15 cellular contexts compared by ENCODE assay signal in genomic region chr5:103346162-103346748, GRCh38.
DNase-seq lines count a peak whose midpoint lies in the region; ATAC-seq, FAIRE-seq and TF ChIP-seq lines count a peak whose summit lies in the region.
"Had no signal": no experiment of that assay in that cellular context is flagged by ENCODE, and none has a peak within 500 bp of the region (broad histone marks: within the 10 kb centered on the region; RNA-seq: fewer than 3 reads in every experiment).

No MANE protein-coding gene starts in this region.

- DNase-seq in endothelial cell of umbilical vein (ENCODE audit: low read depth, low spot score): peak; percentile 2
- peak; percentile 85 for DNase-seq in islet precursor cell
- no peak for DNase-seq in smooth muscle cell (lab: John Stamatoyannopoulos, UW; ENCODE audit: unreplicated experiment)
- DNase-seq in NCI-H1694 treated with DMSO at 0.1 percent for 48 hours (lab: John Stamatoyannopoulos, UW): no peak
- DNase-seq in midbrain (lab: John Stamatoyannopoulos, UW): no peak
- DNase-seq: AML-193, Kasumi-1, NCI-H2029, NCI-H226, NCI-H69 had no signal

- no peaks in the 10 kb centered on the region for H3K27me3 ChIP-seq in endothelial cell of umbilical vein (ENCODE audit: control insufficient read depth in 2 of 2, insufficient read depth in 2 of 2, low read length in 2 of 2)
- H3K27me3 ChIP-seq in smooth muscle cell (ENCODE audit: low read depth): no peaks in the 10 kb centered on the region
- H3K27me3 ChIP-seq: SJSA1 had no signal

- intact Hi-C loops in endothelial cell of umbilical vein (cut with micrococcal nuclease): loop anchor here (2.0 kb wide), 1 partner anchor 71 kb away; no protein-coding TSS in a partner anchor

- ATAC-seq in HG03342 (IDR thresholded peaks at IDR 0.05; ENCODE audit: unreplicated experiment): no peak

- BruUV-seq in endothelial cell of umbilical vein (replicated peaks; lab: Mats Ljungman, UMichigan): no TSS peak

- H3K79me2 ChIP-seq in endothelial cell of umbilical vein (ENCODE audit: control insufficient read depth, insufficient read depth, low read length): no peaks in the 10 kb centered on the region
- H3K79me2 ChIP-seq in smooth muscle cell (ENCODE audit: low read depth): no peaks in the 10 kb centered on the region

- H3K36me3 ChIP-seq in HEK293 (ENCODE audit: control insufficient read depth in 2 of 2, insufficient read depth in 1 of 2, low read length in 2 of 2) (no peaks in the 10 kb centered on the region), endothelial cell of umbilical vein (ENCODE audit: control insufficient read depth in 2 of 2, extremely low read depth in 1 of 2, insufficient read depth in 2 of 2, low read length in 2 of 2) (no peaks in the 10 kb centered on the region), smooth muscle cell (ENCODE audit: low read depth) (no peaks in the 10 kb centered on the region)
- H3K36me3 ChIP-seq: SJSA1 had no signal

- POLR2A ChIA-PET in HEK293 (lab: Yijun Ruan, JAX) (no interaction called here), endothelial cell of umbilical vein (lab: Charles Lee) (no interaction called here)

- no peaks in the 10 kb centered on the region for H3K9me1 ChIP-seq in endothelial cell of umbilical vein (replicated peaks; ENCODE audit: control insufficient read depth, extremely low read depth, insufficient read depth, low read length)

- H3K4me3 ChIP-seq in HEK293 (ENCODE audit: low read depth, low read length): no peak overlapping the region
- no peak overlapping the region for H3K4me3 ChIP-seq in endothelial cell of umbilical vein (replicated peaks in 1 of 3; ENCODE audit: insufficient read depth in 1 of 3, low read depth in 1 of 3, low read length in 3 of 3)
- H3K4me3 ChIP-seq in smooth muscle cell: no peak overlapping the region
- H3K4me3 ChIP-seq: SJSA1 had no signal

- H4K20me1 ChIP-seq in endothelial cell of umbilical vein (replicated peaks; ENCODE audit: control insufficient read depth, extremely low read depth, insufficient read depth, low read length): no peaks in the 10 kb centered on the region
- H4K20me1 ChIP-seq in smooth muscle cell (ENCODE audit: low read depth): no peaks in the 10 kb centered on the region

- H3K4me1 ChIP-seq in HEK293 (ENCODE audit: control insufficient read depth, insufficient read depth, low read length): peaks cover 14% of the 10 kb centered on the region
- H3K4me1 ChIP-seq in endothelial cell of umbilical vein (ENCODE audit: control insufficient read depth, extremely low read depth, insufficient read depth, low read length): no peaks in the 10 kb centered on the region
- peaks cover 11% of the 10 kb centered on the region for H3K4me1 ChIP-seq in smooth muscle cell (ENCODE audit: low read depth)
- H3K4me1 ChIP-seq: SJSA1 had no signal

- dilution Hi-C loops in endothelial cell of umbilical vein (cut with MboI; ENCODE audit: extremely low pct_ligation_motif_present, low sequenced_read_pairs): no loop called here

- H3K27ac ChIP-seq in HEK293 (ENCODE audit: extremely low read depth, low read depth, low read length) (no peak overlapping the region), endothelial cell of umbilical vein (ENCODE audit: insufficient read depth, low read depth, low read length) (no peak overlapping the region), smooth muscle cell (ENCODE audit: low read depth) (no peak overlapping the region)
- H3K27ac ChIP-seq: RWPE1, SJSA1 had no signal

- H3K9ac ChIP-seq in endothelial cell of umbilical vein (replicated peaks; ENCODE audit: extremely low read depth, insufficient read depth, low read length) (no peak overlapping the region), smooth muscle cell (ENCODE audit: low read depth) (no peak overlapping the region)

- TF ChIP-seq CTCF in HEK293 (tag by site-specific recombination; IDR thresholded peaks at IDR 0.05): no peak
- TF ChIP-seq CTCF in endothelial cell of umbilical vein (IDR thresholded peaks at IDR 0.05; ENCODE audit: extremely low read depth in 1 of 2, insufficient read depth in 1 of 2, low read depth in 1 of 2, low read length in 2 of 2): no peak
- TF ChIP-seq CTCF in smooth muscle cell (IDR thresholded peaks at IDR 0.05; ENCODE audit: borderline replicate concordance, insufficient read depth, poor library complexity, severe bottlenecking): no peak

- H3F3A ChIP-seq in smooth muscle cell (ENCODE audit: low read depth): no peaks in the 10 kb centered on the region

- CTCF ChIA-PET in HEK293 (lab: Yijun Ruan, JAX) (interaction anchor here (0.6 to 0.8 kb wide), 2 partner anchors 9 to 461 kb away, joined by 3 read pairs; no protein-coding TSS in a partner anchor), endothelial cell of umbilical vein (lab: Charles Lee) (no interaction called here)

- no peak for FAIRE-seq in endothelial cell of umbilical vein (lab: Jason Lieb, UNC)

- H3K9me3 ChIP-seq in HEK293 (ENCODE audit: control insufficient read depth, insufficient read depth, low read depth, low read length) (no peaks in the 10 kb centered on the region), endothelial cell of umbilical vein (replicated peaks; ENCODE audit: control insufficient read depth, insufficient read depth, low read length) (no peaks in the 10 kb centered on the region), smooth muscle cell (replicated peaks; ENCODE audit: low read depth) (peaks cover 3% of the 10 kb centered on the region)
- H3K9me3 ChIP-seq: Caco-2, SJSA1 had no signal

- H2AFZ ChIP-seq in endothelial cell of umbilical vein (ENCODE audit: low read depth, low read length) (no peak overlapping the region), smooth muscle cell (ENCODE audit: low read depth) (peak overlapping the region; percentile 58)

- no peak overlapping the region for H3K4me2 ChIP-seq in endothelial cell of umbilical vein (ENCODE audit: insufficient read depth, low read length)
- H3K4me2 ChIP-seq in smooth muscle cell: no peak overlapping the region

- no peak for TF ChIP-seq POLR2A in endothelial cell of umbilical vein (IDR thresholded peaks at IDR 0.05; ENCODE audit: low read depth, low read length)

- 52% methylated on average over 11 of the region's 11 CpGs for WGBS in smooth muscle cell (ENCODE audit: low lambda C conversion rate)

TF ChIP-seq in HEK293, 187 proteins besides CTCF, POLR2A, EP300 and RAD21:
- TF ChIP-seq ZNF645 (tag by site-specific recombination; IDR thresholded peaks at IDR 0.05) (no peak), GLIS1 (tag by site-specific recombination; IDR thresholded peaks at IDR 0.05) (peak; percentile 40; the same call in 1 of the 2 replicates)

TF ChIP-seq in endothelial cell of umbilical vein, 7 proteins besides CTCF, POLR2A, EP300 and RAD21:
- TF ChIP-seq EZH2 (IDR thresholded peaks at IDR 0.05; ENCODE audit: borderline replicate concordance, low read depth, low read length, severe bottlenecking) (no peak), MAX (IDR thresholded peaks at IDR 0.05; ENCODE audit: insufficient read depth, insufficient read length) (no peak), GATA2 (IDR thresholded peaks at IDR 0.05; ENCODE audit: insufficient read depth, insufficient read length, low read depth, low read length) (no peak), POLR2AphosphoS5 (IDR thresholded peaks at IDR 0.05; ENCODE audit: insufficient read depth, low read depth, low read length) (no peak), FOS (IDR thresholded peaks at IDR 0.05; ENCODE audit: borderline replicate concordance, insufficient read depth, low read length) (no peak), JUN (IDR thresholded peaks at IDR 0.05; ENCODE audit: borderline replicate concordance, insufficient read depth, insufficient read length, low read depth) (no peak), MYC (IDR thresholded peaks at IDR 0.05; ENCODE audit: low read depth, low read length) (no peak)

Comparison
In these comparisons a context has a peak if more than half of its experiments do, and no peak if none do; other contexts are left out.
1. DNase-seq: peak in endothelial cell of umbilical vein (single experiment) and islet precursor cell (single experiment); none in smooth muscle cell (single experiment), NCI-H1694 treated with DMSO at 0.1 percent for 48 hours (single experiment) and midbrain (single experiment).